Comparison of ENCODE assay signal across 3 cellular contexts in the genomic region with DNA sequence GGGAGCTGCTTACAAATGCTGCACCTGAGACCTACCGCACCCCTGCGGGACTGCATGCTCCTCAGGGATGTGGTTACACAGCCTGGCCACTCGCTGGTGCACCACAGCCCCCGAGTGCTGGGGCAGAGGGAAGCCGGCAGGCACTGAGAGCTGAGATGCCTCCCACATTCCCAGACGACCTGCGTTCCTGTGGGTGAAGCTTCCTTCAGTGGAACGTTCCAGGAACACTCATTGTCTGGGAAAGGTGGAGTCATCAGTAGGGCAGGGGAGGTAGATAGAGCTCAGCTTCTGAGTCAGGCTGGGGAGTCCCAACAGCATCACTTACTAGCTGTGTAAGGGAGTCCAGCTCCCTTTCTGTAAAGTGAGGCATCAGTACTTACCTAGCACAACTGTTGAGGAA. TPM values are rescaled to one million over a fixed set of nuclear protein-coding genes. Genes with fewer than 3 reads are reported as not detected.
"Had no signal": no experiment of that assay in that cellular context is flagged by ENCODE, and none has a peak within 500 bp of the region (broad histone marks: within the 10 kb centered on the region; RNA-seq: fewer than 3 reads in every experiment).

No MANE protein-coding gene starts in this region.

RNA-seq across cellular contexts. Expression of gene ANXA8L1, which starts 2.5 kb away (rescaled TPM):
- total RNA-seq: activated CD8-positive, alpha-beta T cell treated with anti-CD3 and anti-CD28 coated beads for 36 hours; ascending aorta; body of pancreas had no signal
